9 cellular contexts compared by ENCODE assay signal in genomic region chr7:121544726-121545125, GRCh38.
A peak's percentile ranks its signal among the peaks of the same experiment; 100 is the strongest.
DNase-seq lines count a peak whose midpoint lies in the region; ATAC-seq and TF ChIP-seq lines count a peak whose summit lies in the region.
"Had no signal": no experiment of that assay in that cellular context is flagged by ENCODE, and none has a peak within 500 bp of the region (broad histone marks: within the 10 kb centered on the region; RNA-seq: fewer than 3 reads in every experiment).

No MANE protein-coding gene starts in this region.

- ATAC-seq in GM18502 (IDR thresholded peaks at IDR 0.05; ENCODE audit: poor library complexity, unreplicated experiment) (peak; percentile 78), HG02678 (IDR thresholded peaks at IDR 0.05; ENCODE audit: unreplicated experiment) (peak; percentile 47)

- no peaks in the 10 kb centered on the region for H3K36me3 ChIP-seq in SJSA1
- no peaks in the 10 kb centered on the region for H3K36me3 ChIP-seq in ascending aorta

- no peaks in the 10 kb centered on the region for H3K27me3 ChIP-seq in SJSA1 (replicated peaks)
- no peaks in the 10 kb centered on the region for H3K27me3 ChIP-seq in ascending aorta

- no peak overlapping the region for H3K4me3 ChIP-seq in SJSA1
- H3K4me3 ChIP-seq in ascending aorta: no peak overlapping the region

- intact Hi-C loops in ascending aorta (cut with DNase I): no loop called here

- H3K27ac ChIP-seq in SJSA1 (peak overlapping the region; percentile 60), ascending aorta (no peak overlapping the region)

- TF ChIP-seq CTCF in ascending aorta (IDR thresholded peaks at IDR 0.05): no peak

- 0 out of 2 replicates have a peak, but pooled peaks cover 7% of the 10 kb centered on the region for H3K9me3 ChIP-seq in SJSA1 (replicated peaks)
- H3K9me3 ChIP-seq in ascending aorta: no peaks in the 10 kb centered on the region

- H3K4me1 ChIP-seq in SJSA1 (replicated peaks): peaks cover 32% of the 10 kb centered on the region
- no peaks in the 10 kb centered on the region for H3K4me1 ChIP-seq in ascending aorta

- DNase-seq in SJSA1 (ENCODE audit: low read depth in 1 of 2, low spot score in 2 of 2): peak; percentile 55 to 91
- DNase-seq in glomerular visceral epithelial cell (ENCODE audit: extremely low spot score): peak; percentile 85
- no peak for DNase-seq in ascending aorta (ENCODE audit: low spot score in 2 of 2)
- no peak for DNase-seq in NCI-H82 (lab: John Stamatoyannopoulos, UW)
- no peak for DNase-seq in SK-N-DZ (ENCODE audit: low spot score)
- no peak for DNase-seq in DMS79 (lab: John Stamatoyannopoulos, UW)
- DNase-seq: naive B cell had no signal

Comparison
In these comparisons a context has a peak if more than half of its experiments do, and no peak if none do; other contexts are left out.
1. DNase-seq: peak in SJSA1 (2 of 2) and glomerular visceral epithelial cell (single experiment); none in ascending aorta (0 of 2), NCI-H82 (single experiment), SK-N-DZ (single experiment) and DMS79 (single experiment).